Comparison of ENCODE assay signal across 16 cellular contexts in the genomic region with DNA sequence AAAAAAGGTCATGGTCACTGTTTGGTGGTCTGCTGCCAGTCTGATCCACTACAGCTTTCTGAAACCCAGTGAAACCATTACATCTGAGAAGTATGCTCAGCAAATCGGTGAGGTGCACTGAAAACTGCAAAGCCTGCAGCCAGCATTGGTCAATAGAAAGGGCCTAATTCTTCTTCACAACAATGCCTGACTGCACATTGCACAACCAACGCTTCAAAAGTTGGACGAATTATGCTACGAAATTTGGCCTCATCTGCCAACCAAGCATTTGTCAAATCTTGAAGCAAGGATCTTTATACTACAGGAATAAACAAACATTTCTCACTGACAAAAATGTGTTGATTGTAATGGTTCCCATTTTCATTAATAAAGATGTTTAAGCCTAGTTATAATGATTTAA.
DNase-seq lines count a peak whose midpoint lies in the region; FAIRE-seq and TF ChIP-seq lines count a peak whose summit lies in the region.
"Had no signal": no experiment of that assay in that cellular context is flagged by ENCODE, and none has a peak within 500 bp of the region (broad histone marks: within the 10 kb centered on the region; RNA-seq: fewer than 3 reads in every experiment).

No MANE protein-coding gene starts in this region.

- no peak for TF ChIP-seq CTCF in Loucy (conservative IDR thresholded peaks at IDR 0.05; ENCODE audit: low read length)
- TF ChIP-seq CTCF in esophagus muscularis mucosa (IDR thresholded peaks at IDR 0.05), result no peak
- no peak for TF ChIP-seq CTCF in chondrocyte (IDR thresholded peaks at IDR 0.05)

- H2AFZ ChIP-seq in Loucy (ENCODE audit: low read length), result peak overlapping the region; percentile 36; the same call in 1 of the 2 replicates

- no peak overlapping the region for H3K4me3 ChIP-seq in Loucy (ENCODE audit: low read length, poor library complexity, severe bottlenecking)
- no peak overlapping the region for H3K4me3 ChIP-seq in esophagus muscularis mucosa

- H3K4me1 Mint-ChIP-seq in chondrocyte (ENCODE audit: low read depth), result peaks cover 8% of the 10 kb centered on the region

- H3K4me2 ChIP-seq in Loucy (ENCODE audit: low read depth, low read length, poor library complexity, severe bottlenecking), result no peak overlapping the region

- 83% methylated on average over 4 of the region's 4 CpGs for WGBS in esophagus muscularis mucosa

- intact Hi-C loops in esophagus muscularis mucosa (cut with DNase I), result no loop called here

- no peaks in the 10 kb centered on the region for H3F3A ChIP-seq in Loucy (ENCODE audit: low read depth)

- H3K9me3 ChIP-seq in Loucy (ENCODE audit: insufficient read depth, low read depth, low read length) (0 out of 2 replicates have a peak, but pooled peaks cover 4% of the 10 kb centered on the region), esophagus muscularis mucosa (no peaks in the 10 kb centered on the region)

- H3K9me3 Mint-ChIP-seq in chondrocyte (ENCODE audit: low read depth), result peaks cover 5% of the 10 kb centered on the region
- H3K9me3 Mint-ChIP-seq: CD4-positive, alpha-beta T cell had no signal

- no peaks in the 10 kb centered on the region for H3K36me3 Mint-ChIP-seq in chondrocyte (ENCODE audit: low read depth)

- TF ChIP-seq POLR2A in esophagus muscularis mucosa (IDR thresholded peaks at IDR 0.05; ENCODE audit: low read depth), result no peak

- H3K9me2 ChIP-seq in Loucy (replicated peaks; ENCODE audit: low read depth, low read length), result no peaks in the 10 kb centered on the region

- no peaks in the 10 kb centered on the region for H3K36me3 ChIP-seq in Loucy (ENCODE audit: insufficient read depth, low read length)
- no peaks in the 10 kb centered on the region for H3K36me3 ChIP-seq in esophagus muscularis mucosa

- H4K20me1 ChIP-seq in Loucy (ENCODE audit: insufficient read depth, low read length, poor library complexity, severe bottlenecking), result no peaks in the 10 kb centered on the region

- H3K27me3 ChIP-seq in Loucy (ENCODE audit: insufficient read depth, low read length, poor library complexity, severe bottlenecking), result no peaks in the 10 kb centered on the region
- H3K27me3 ChIP-seq in esophagus muscularis mucosa, result no peaks in the 10 kb centered on the region

- H3K9ac ChIP-seq in Loucy (ENCODE audit: low read depth, low read length, poor library complexity, severe bottlenecking), result no peak overlapping the region

- DNase-seq in Ammon's horn (ENCODE audit: low spot score) (peak; percentile 5), esophagus muscularis mucosa (ENCODE audit: extremely low spot score) (peak; percentile 62), pons (ENCODE audit: low spot score) (peak; percentile 36), chondrocyte (ENCODE audit: low spot score) (no peak), NCI-H2081 (lab: John Stamatoyannopoulos, UW) (no peak), HTR-8/SVneo (ENCODE audit: insufficient read length, low spot score) (no peak)
- DNase-seq: C1 segment of cervical spinal cord; CD4-positive, alpha-beta T cell; DMS79 treated with DMSO at 0.1 percent for 48 hours; GOT3; HCEC 1CT had no signal

- H3K27ac Mint-ChIP-seq in chondrocyte (ENCODE audit: unreplicated experiment), result no peak overlapping the region
- H3K27ac Mint-ChIP-seq: B cell; CD4-positive, alpha-beta T cell had no signal

- no peak overlapping the region for H3K4me3 Mint-ChIP-seq in chondrocyte (ENCODE audit: unreplicated experiment)
- H3K4me3 Mint-ChIP-seq: B cell; CD4-positive, alpha-beta T cell had no signal

- no peaks in the 10 kb centered on the region for H3K79me2 ChIP-seq in Loucy (ENCODE audit: insufficient read depth, low read length)

- H3K4me1 ChIP-seq in Loucy (ENCODE audit: insufficient read depth, low read length, poor library complexity, severe bottlenecking) (peaks cover 3% of the 10 kb centered on the region), esophagus muscularis mucosa (no peaks in the 10 kb centered on the region)

- H3K27ac ChIP-seq in esophagus muscularis mucosa (replicated peaks in 1 of 4), result no peak overlapping the region
- H3K27ac ChIP-seq: HL-60 had no signal

- no peak for FAIRE-seq in HTR-8/SVneo (lab: Jason Lieb, UNC)
- FAIRE-seq: G401.6, GM12891 had no signal

- no peak for TF ChIP-seq EP300 in esophagus muscularis mucosa (IDR thresholded peaks at IDR 0.05)

- H3K27me3 Mint-ChIP-seq in chondrocyte (ENCODE audit: low read depth), result no peaks in the 10 kb centered on the region
- H3K27me3 Mint-ChIP-seq: CD4-positive, alpha-beta T cell had no signal

Comparison
In these comparisons a context has a peak if more than half of its experiments do, and no peak if none do; other contexts are left out.
1. DNase-seq: peak in Ammon's horn (single experiment), esophagus muscularis mucosa (single experiment) and pons (single experiment); none in chondrocyte (single experiment), NCI-H2081 (0 of 2) and HTR-8/SVneo (single experiment).